In genomic region chr3:156176629-156177210, GRCh38 we compare ENCODE assay signal across 3 cellular contexts. TPM values are rescaled to one million over a fixed set of nuclear protein-coding genes. Genes with fewer than 3 reads are reported as not detected.
"Had no signal": no experiment of that assay in that cellular context is flagged by ENCODE, and none has a peak within 500 bp of the region (broad histone marks: within the 10 kb centered on the region; RNA-seq: fewer than 3 reads in every experiment).

No MANE protein-coding gene starts in this region.

- ATAC-seq: GM12878 had no signal

- DNase-seq: GDM1, GF-D8 had no signal

- H3K4me3 ChIP-seq: GM12878 had no signal

RNA-seq across cellular contexts. Expression of gene KCNAB1, which starts 56.3 kb away (rescaled TPM):
- total RNA-seq: GM12878 had no signal
